In the genomic region with DNA sequence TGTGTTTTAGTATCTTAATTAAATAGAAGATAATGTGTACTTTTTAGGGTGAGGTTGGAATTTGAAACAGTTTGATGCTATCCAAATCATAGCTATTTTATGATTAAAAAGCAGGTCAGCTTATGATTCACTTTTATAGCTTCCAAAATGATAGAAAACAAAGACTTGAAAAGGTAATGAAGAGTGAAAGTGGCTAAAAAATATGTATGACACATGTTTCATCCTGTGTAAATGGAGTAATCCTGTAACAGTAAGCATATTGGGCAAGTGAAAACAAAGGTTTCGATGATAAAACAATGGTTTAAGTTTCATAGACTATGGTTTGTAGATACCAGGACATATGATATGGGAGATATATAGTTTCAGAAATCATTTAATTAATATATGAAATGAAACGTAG, we compare ENCODE assay signal across 25 cellular contexts.
DNase-seq lines count a peak whose midpoint lies in the region; ATAC-seq, FAIRE-seq and TF ChIP-seq lines count a peak whose summit lies in the region.
"Had no signal": no experiment of that assay in that cellular context is flagged by ENCODE, and none has a peak within 500 bp of the region (broad histone marks: within the 10 kb centered on the region; RNA-seq: fewer than 3 reads in every experiment).

No MANE protein-coding gene starts in this region.

- H3K4me1 ChIP-seq in PC-3 (ENCODE audit: insufficient read depth, low read length) (peaks cover 12% of the 10 kb centered on the region; the same call in 1 of the 2 replicates), GM12878 (ENCODE audit: control insufficient read depth, insufficient read depth, low read length) (no peaks in the 10 kb centered on the region)
- H3K4me1 ChIP-seq: A549; BE2C; BLaER1 treated with 17β-estradiol and CSF1 and Interleukin-3, amounts not matched to agents 10 nM and 100 nM had no signal

- TF ChIP-seq RAD21 in GM12878 (IDR thresholded peaks at IDR 0.05; ENCODE audit: insufficient read depth, low read depth, low read length), result no peak

- no peaks in the 10 kb centered on the region for H3K9me2 ChIP-seq in PC-3 (replicated peaks; ENCODE audit: low read length)

- POLR2A ChIA-PET in PC-3 (lab: Charles Lee; ENCODE audit: unreplicated experiment) (no interaction called here), GM12878 (lab: Charles Lee) (no interaction called here)

- no peaks in the 10 kb centered on the region for H3K36me3 ChIP-seq in PC-3 (ENCODE audit: low read depth, low read length)
- no peaks in the 10 kb centered on the region for H3K36me3 ChIP-seq in GM12878 (ENCODE audit: control insufficient read depth in 2 of 2, insufficient read depth in 2 of 2, low read length in 1 of 2)
- H3K36me3 ChIP-seq: BE2C; BLaER1 treated with 17β-estradiol and CSF1 and Interleukin-3, amounts not matched to agents 10 nM and 100 nM had no signal

- H3K9ac ChIP-seq in PC-3 (ENCODE audit: low read length) (no peak overlapping the region), GM12878 (ENCODE audit: control insufficient read depth, insufficient read depth, low read length) (no peak overlapping the region)
- H3K9ac ChIP-seq: BLaER1 treated with 17β-estradiol and CSF1 and Interleukin-3, amounts not matched to agents 10 nM and 100 nM had no signal

- TF ChIP-seq POLR2A in GM12878 (IDR thresholded peaks at IDR 0.05; ENCODE audit: low read depth, low read length), result no peak

- SMC1A ChIA-PET in GM12878 (lab: Charles Lee; ENCODE audit: uncharacterized antibody, unreplicated experiment), result interaction anchor here (1.2 kb wide), 1 partner anchor 29 kb away, joined by 3 read pairs; no protein-coding TSS in a partner anchor

- in situ Hi-C loops in GM12878 (cut with MboI), result no loop called here

- peak overlapping the region; percentile 60 for H3K27ac ChIP-seq in PC-3 (ENCODE audit: low read length)
- H3K27ac ChIP-seq in GM12878 (ENCODE audit: control insufficient read depth, insufficient read depth), result no peak overlapping the region
- peak overlapping the region; percentile 20 for H3K27ac ChIP-seq in epithelial cell of prostate
- H3K27ac ChIP-seq: A549; BLaER1 treated with 17β-estradiol and CSF1 and Interleukin-3, amounts not matched to agents 10 nM and 100 nM had no signal

- H4K20me1 ChIP-seq in PC-3 (ENCODE audit: low read length) (no peaks in the 10 kb centered on the region), GM12878 (ENCODE audit: control insufficient read depth, insufficient read depth) (no peaks in the 10 kb centered on the region)
- H4K20me1 ChIP-seq: BLaER1 treated with 17β-estradiol and CSF1 and Interleukin-3, amounts not matched to agents 10 nM and 100 nM had no signal

- peak overlapping the region; percentile 34; the same call in 1 of the 2 replicates for H3K4me2 ChIP-seq in PC-3 (ENCODE audit: low read length)
- H3K4me2 ChIP-seq in GM12878 (ENCODE audit: control insufficient read depth, insufficient read depth), result no peak overlapping the region
- H3K4me2 ChIP-seq: A549; BLaER1 treated with 17β-estradiol and CSF1 and Interleukin-3, amounts not matched to agents 10 nM and 100 nM; GM23338 had no signal

- TF ChIP-seq CTCF in PC-3 (conservative IDR thresholded peaks at IDR 0.05; ENCODE audit: low read depth, low read length) (no peak), GM12878 (IDR thresholded peaks at IDR 0.05 in 2 of 3, conservative IDR thresholded peaks at IDR 0.05 in 1 of 3; ENCODE audit: control insufficient read depth in 2 of 3, extremely low read depth in 1 of 3, insufficient read depth in 1 of 3, low read depth in 3 of 3, low read length in 3 of 3) (no peak)

- peak; percentile 18 for FAIRE-seq in GM12878 (lab: Jason Lieb, UNC)
- FAIRE-seq: A549, D721Med, GM12891, GM18507 had no signal

- ATAC-seq in PC-3, result peak; percentile 85
- no peak for ATAC-seq in GM12878
- no peak for ATAC-seq in HG03196 (IDR thresholded peaks at IDR 0.05; ENCODE audit: unreplicated experiment)
- ATAC-seq: A549, GM23338, HCT116 had no signal

- H3K4me3 ChIP-seq in PC-3 (ENCODE audit: low read length), result no peak overlapping the region
- H3K4me3 ChIP-seq in GM12878, result no peak overlapping the region
- H3K4me3 ChIP-seq: A549; BLaER1 treated with 17β-estradiol and CSF1 and Interleukin-3, amounts not matched to agents 10 nM and 100 nM; GM23338 had no signal

- CTCF ChIA-PET in PC-3 (lab: Charles Lee), result no interaction called here
- CTCF ChIA-PET in GM12878 (lab: Yijun Ruan, JAX), result interaction anchor here (0.6 to 1.5 kb wide), 2 partner anchors 10 to 326 kb away, joined by 3 read pairs; no protein-coding TSS in a partner anchor

- DNase-seq in PC-3, result peak; percentile 74
- no peak for DNase-seq in GM12878 (ENCODE audit: low read depth, low spot score)
- peak; percentile 54 for DNase-seq in epithelial cell of prostate (ENCODE audit: low read depth, low spot score)
- no peak for DNase-seq in midbrain (lab: John Stamatoyannopoulos, UW)
- DNase-seq in SK-N-DZ (ENCODE audit: low spot score), result no peak
- no peak for DNase-seq in NCI-H1092 treated with DMSO at 0.1 percent for 48 hours (lab: John Stamatoyannopoulos, UW)
- DNase-seq: 8988T; ACHN; AML-193; BE2C; CD4-positive, alpha-beta T cell; CD8-positive, alpha-beta memory T cell; DMS 273 treated with DMSO at 0.1 percent for 48 hours; DMS79; EL; GDM1; H9 had no signal

- WGBS in GM12878 (ENCODE audit: insufficient coverage, insufficient replicate concordance, low lambda C conversion rate, missing lambda C conversion rate), result 0% methylated on average over 2 of the region's 2 CpGs

- H3K79me2 ChIP-seq in PC-3 (ENCODE audit: low read length) (no peaks in the 10 kb centered on the region), GM12878 (ENCODE audit: control insufficient read depth, insufficient read depth, low read length) (no peaks in the 10 kb centered on the region)

- RAD21 ChIA-PET in GM12878 (lab: Charles Lee; ENCODE audit: unreplicated experiment), result no interaction called here

- H2AFZ ChIP-seq in PC-3 (ENCODE audit: low read length) (no peak overlapping the region), GM12878 (ENCODE audit: control insufficient read depth, low read depth, low read length) (no peak overlapping the region)
- H2AFZ ChIP-seq: GM23338 had no signal

- peaks cover 4% of the 10 kb centered on the region for H3F3A ChIP-seq in PC-3 (ENCODE audit: low read length, unreplicated experiment)

- H3K27me3 ChIP-seq in PC-3 (ENCODE audit: low read length), result no peaks in the 10 kb centered on the region
- no peaks in the 10 kb centered on the region for H3K27me3 ChIP-seq in GM12878 (replicated peaks in 1 of 2; ENCODE audit: control insufficient read depth in 2 of 2, insufficient read depth in 2 of 2, low read length in 1 of 2)
- H3K27me3 ChIP-seq: BE2C; BLaER1 treated with 17β-estradiol and CSF1 and Interleukin-3, amounts not matched to agents 10 nM and 100 nM had no signal

- TF ChIP-seq EP300 in GM12878 (IDR thresholded peaks at IDR 0.05; ENCODE audit: borderline replicate concordance in 1 of 2, control insufficient read depth in 1 of 2, low read depth in 2 of 2, low read length in 2 of 2), result no peak

- H3K9me3 ChIP-seq in PC-3 (ENCODE audit: low read length) (no peaks in the 10 kb centered on the region), GM12878 (replicated peaks; ENCODE audit: control insufficient read depth, insufficient read depth, low read length) (no peaks in the 10 kb centered on the region)
- H3K9me3 ChIP-seq: A549, BE2C had no signal

- intact Hi-C loops in PC-3 (cut with micrococcal nuclease), result loop anchor here (1.0 to 2.0 kb wide), 2 partner anchors 27 to 86 kb away; no protein-coding TSS in a partner anchor
- intact Hi-C loops in GM12878 (cut with micrococcal nuclease; ENCODE audit: unreplicated experiment), result no loop called here

- BruUV-seq in PC-3 (replicated peaks; lab: Mats Ljungman, UMichigan), result no TSS peak
- BruUV-seq in GM12878 (replicated peaks; lab: Mats Ljungman, UMichigan), result no TSS peak

TF ChIP-seq in GM12878, 131 proteins besides CTCF, POLR2A, EP300 and RAD21 (continues in another document):
- TF ChIP-seq, protein P1, sequence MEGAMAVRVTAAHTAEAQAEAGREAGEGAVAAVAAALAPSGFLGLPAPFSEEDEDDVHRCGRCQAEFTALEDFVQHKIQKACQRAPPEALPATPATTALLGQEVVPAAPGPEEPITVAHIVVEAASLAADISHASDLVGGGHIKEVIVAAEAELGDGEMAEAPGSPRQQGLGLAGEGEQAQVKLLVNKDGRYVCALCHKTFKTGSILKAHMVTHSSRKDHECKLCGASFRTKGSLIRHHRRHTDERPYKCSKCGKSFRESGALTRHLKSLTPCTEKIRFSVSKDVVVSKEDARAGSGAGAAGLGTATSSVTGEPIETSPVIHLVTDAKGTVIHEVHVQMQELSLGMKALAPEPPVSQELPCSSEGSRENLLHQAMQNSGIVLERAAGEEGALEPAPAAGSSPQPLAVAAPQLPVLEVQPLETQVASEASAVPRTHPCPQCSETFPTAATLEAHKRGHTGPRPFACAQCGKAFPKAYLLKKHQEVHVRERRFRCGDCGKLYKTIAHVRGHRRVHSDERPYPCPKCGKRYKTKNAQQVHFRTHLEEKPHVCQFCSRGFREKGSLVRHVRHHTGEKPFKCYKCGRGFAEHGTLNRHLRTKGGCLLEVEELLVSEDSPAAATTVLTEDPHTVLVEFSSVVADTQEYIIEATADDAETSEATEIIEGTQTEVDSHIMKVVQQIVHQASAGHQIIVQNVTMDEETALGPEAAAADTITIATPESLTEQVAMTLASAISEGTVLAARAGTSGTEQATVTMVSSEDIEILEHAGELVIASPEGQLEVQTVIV (IDR thresholded peaks at IDR 0.05; ENCODE audit: borderline replicate concordance, partially characterized antibody), result no peak
- TF ChIP-seq HDAC2 (IDR thresholded peaks at IDR 0.05) (no peak), TCF3 (IDR thresholded peaks at IDR 0.05; ENCODE audit: borderline replicate concordance, insufficient read depth, low read depth, low read length) (no peak), POU2F2 (IDR thresholded peaks at IDR 0.05; ENCODE audit: borderline replicate concordance, low read depth, low read length) (no peak), HDGF (IDR thresholded peaks at IDR 0.05) (no peak), SUPT20H (IDR thresholded peaks at IDR 0.05; ENCODE audit: borderline replicate concordance, control insufficient read depth, low read depth, low read length) (no peak), HDAC6 (IDR thresholded peaks at IDR 0.05; ENCODE audit: unreplicated experiment) (no peak), SP1 (IDR thresholded peaks at IDR 0.05; ENCODE audit: low read depth, low read length) (no peak), EZH2 (IDR thresholded peaks at IDR 0.05; ENCODE audit: borderline replicate concordance, control insufficient read depth, low read depth, low read length) (no peak), NBN (IDR thresholded peaks at IDR 0.05) (no peak)
- TF ChIP-seq, protein P2, sequence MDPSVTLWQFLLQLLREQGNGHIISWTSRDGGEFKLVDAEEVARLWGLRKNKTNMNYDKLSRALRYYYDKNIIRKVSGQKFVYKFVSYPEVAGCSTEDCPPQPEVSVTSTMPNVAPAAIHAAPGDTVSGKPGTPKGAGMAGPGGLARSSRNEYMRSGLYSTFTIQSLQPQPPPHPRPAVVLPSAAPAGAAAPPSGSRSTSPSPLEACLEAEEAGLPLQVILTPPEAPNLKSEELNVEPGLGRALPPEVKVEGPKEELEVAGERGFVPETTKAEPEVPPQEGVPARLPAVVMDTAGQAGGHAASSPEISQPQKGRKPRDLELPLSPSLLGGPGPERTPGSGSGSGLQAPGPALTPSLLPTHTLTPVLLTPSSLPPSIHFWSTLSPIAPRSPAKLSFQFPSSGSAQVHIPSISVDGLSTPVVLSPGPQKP (IDR thresholded peaks at IDR 0.05; ENCODE audit: low read depth, low read length), result no peak

Comparison
In these comparisons a context has a peak if more than half of its experiments do, and no peak if none do; other contexts are left out.
1. DNase-seq: peak in PC-3 (single experiment) and epithelial cell of prostate (single experiment); none in GM12878 (single experiment), midbrain (single experiment), SK-N-DZ (single experiment) and NCI-H1092 treated with DMSO at 0.1 percent for 48 hours (single experiment).